1 cellular context compared by ENCODE assay signal in the genomic region with DNA sequence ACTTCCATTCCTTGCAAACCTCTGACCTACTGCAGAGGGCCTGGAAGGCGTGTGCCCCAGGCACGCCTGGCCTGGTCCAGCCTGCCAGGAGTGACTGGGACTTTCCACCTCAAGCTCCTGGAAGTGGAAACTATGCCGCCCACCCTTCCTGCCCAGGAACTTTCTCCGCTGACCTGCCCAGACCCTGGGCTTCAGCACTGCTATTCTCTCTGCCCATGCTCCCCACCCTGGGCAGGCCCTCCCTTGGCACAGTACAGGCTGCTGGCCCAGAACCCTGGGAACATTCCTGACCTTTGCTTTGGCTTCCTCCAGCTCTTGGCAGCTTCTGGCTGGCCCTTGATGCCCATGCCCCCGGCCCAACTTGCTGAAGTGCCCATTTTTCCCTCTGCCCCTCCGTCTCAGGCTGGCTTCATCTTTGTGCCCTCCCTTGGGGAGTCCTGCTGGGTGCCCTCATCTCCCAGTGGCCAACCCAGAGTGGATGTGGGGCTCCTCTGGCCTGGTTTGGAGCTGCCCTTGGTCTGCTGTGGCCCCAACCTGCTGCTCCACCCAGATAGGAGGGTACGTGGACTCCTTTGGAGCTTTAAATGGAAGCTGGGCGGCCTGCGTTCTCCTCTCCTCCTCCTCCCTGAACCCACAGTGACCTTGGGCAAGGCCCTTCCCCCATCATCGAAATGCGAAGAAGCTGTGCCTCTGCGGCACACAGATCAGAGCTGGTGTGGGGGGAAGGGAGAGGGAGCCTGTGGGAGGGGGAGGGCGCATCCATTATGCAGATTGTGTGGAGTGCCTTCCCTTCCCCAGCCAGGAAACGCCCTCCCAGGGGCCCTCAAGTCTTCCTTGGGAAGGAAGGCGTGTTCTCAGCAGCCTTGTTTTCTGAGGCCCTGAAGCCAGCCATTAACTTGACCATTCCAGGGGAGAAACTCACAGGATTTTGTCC.
TF ChIP-seq lines count a peak whose summit lies in the region.

No MANE protein-coding gene starts in this region.

TF ChIP-seq in H1, 55 proteins besides CTCF, POLR2A, EP300 and RAD21 (continued from another document):
- TF ChIP-seq, protein P1, sequence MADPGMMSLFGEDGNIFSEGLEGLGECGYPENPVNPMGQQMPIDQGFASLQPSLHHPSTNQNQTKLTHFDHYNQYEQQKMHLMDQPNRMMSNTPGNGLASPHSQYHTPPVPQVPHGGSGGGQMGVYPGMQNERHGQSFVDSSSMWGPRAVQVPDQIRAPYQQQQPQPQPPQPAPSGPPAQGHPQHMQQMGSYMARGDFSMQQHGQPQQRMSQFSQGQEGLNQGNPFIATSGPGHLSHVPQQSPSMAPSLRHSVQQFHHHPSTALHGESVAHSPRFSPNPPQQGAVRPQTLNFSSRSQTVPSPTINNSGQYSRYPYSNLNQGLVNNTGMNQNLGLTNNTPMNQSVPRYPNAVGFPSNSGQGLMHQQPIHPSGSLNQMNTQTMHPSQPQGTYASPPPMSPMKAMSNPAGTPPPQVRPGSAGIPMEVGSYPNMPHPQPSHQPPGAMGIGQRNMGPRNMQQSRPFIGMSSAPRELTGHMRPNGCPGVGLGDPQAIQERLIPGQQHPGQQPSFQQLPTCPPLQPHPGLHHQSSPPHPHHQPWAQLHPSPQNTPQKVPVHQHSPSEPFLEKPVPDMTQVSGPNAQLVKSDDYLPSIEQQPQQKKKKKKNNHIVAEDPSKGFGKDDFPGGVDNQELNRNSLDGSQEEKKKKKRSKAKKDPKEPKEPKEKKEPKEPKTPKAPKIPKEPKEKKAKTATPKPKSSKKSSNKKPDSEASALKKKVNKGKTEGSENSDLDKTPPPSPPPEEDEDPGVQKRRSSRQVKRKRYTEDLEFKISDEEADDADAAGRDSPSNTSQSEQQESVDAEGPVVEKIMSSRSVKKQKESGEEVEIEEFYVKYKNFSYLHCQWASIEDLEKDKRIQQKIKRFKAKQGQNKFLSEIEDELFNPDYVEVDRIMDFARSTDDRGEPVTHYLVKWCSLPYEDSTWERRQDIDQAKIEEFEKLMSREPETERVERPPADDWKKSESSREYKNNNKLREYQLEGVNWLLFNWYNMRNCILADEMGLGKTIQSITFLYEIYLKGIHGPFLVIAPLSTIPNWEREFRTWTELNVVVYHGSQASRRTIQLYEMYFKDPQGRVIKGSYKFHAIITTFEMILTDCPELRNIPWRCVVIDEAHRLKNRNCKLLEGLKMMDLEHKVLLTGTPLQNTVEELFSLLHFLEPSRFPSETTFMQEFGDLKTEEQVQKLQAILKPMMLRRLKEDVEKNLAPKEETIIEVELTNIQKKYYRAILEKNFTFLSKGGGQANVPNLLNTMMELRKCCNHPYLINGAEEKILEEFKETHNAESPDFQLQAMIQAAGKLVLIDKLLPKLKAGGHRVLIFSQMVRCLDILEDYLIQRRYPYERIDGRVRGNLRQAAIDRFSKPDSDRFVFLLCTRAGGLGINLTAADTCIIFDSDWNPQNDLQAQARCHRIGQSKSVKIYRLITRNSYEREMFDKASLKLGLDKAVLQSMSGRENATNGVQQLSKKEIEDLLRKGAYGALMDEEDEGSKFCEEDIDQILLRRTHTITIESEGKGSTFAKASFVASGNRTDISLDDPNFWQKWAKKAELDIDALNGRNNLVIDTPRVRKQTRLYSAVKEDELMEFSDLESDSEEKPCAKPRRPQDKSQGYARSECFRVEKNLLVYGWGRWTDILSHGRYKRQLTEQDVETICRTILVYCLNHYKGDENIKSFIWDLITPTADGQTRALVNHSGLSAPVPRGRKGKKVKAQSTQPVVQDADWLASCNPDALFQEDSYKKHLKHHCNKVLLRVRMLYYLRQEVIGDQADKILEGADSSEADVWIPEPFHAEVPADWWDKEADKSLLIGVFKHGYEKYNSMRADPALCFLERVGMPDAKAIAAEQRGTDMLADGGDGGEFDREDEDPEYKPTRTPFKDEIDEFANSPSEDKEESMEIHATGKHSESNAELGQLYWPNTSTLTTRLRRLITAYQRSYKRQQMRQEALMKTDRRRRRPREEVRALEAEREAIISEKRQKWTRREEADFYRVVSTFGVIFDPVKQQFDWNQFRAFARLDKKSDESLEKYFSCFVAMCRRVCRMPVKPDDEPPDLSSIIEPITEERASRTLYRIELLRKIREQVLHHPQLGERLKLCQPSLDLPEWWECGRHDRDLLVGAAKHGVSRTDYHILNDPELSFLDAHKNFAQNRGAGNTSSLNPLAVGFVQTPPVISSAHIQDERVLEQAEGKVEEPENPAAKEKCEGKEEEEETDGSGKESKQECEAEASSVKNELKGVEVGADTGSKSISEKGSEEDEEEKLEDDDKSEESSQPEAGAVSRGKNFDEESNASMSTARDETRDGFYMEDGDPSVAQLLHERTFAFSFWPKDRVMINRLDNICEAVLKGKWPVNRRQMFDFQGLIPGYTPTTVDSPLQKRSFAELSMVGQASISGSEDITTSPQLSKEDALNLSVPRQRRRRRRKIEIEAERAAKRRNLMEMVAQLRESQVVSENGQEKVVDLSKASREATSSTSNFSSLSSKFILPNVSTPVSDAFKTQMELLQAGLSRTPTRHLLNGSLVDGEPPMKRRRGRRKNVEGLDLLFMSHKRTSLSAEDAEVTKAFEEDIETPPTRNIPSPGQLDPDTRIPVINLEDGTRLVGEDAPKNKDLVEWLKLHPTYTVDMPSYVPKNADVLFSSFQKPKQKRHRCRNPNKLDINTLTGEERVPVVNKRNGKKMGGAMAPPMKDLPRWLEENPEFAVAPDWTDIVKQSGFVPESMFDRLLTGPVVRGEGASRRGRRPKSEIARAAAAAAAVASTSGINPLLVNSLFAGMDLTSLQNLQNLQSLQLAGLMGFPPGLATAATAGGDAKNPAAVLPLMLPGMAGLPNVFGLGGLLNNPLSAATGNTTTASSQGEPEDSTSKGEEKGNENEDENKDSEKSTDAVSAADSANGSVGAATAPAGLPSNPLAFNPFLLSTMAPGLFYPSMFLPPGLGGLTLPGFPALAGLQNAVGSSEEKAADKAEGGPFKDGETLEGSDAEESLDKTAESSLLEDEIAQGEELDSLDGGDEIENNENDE (IDR thresholded peaks at IDR 0.05; ENCODE audit: insufficient replicate concordance, low read length), result no peak
- no peak for TF ChIP-seq KDM5A (IDR thresholded peaks at IDR 0.05; ENCODE audit: low read length)
- TF ChIP-seq TAF7 (optimal IDR thresholded peaks at IDR 0.05; ENCODE audit: borderline replicate concordance, low read depth, low read length), result no peak
- TF ChIP-seq, protein P2, sequence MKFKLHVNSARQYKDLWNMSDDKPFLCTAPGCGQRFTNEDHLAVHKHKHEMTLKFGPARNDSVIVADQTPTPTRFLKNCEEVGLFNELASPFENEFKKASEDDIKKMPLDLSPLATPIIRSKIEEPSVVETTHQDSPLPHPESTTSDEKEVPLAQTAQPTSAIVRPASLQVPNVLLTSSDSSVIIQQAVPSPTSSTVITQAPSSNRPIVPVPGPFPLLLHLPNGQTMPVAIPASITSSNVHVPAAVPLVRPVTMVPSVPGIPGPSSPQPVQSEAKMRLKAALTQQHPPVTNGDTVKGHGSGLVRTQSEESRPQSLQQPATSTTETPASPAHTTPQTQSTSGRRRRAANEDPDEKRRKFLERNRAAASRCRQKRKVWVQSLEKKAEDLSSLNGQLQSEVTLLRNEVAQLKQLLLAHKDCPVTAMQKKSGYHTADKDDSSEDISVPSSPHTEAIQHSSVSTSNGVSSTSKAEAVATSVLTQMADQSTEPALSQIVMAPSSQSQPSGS (IDR thresholded peaks at IDR 0.05; ENCODE audit: low read length), result 0 out of 2 replicates have a peak, but pooled peaks have one; percentile 59
- TF ChIP-seq, protein P3, sequence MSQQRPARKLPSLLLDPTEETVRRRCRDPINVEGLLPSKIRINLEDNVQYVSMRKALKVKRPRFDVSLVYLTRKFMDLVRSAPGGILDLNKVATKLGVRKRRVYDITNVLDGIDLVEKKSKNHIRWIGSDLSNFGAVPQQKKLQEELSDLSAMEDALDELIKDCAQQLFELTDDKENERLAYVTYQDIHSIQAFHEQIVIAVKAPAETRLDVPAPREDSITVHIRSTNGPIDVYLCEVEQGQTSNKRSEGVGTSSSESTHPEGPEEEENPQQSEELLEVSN (IDR thresholded peaks at IDR 0.05), result no peak
- TF ChIP-seq SP2 (IDR thresholded peaks at IDR 0.05; ENCODE audit: low read length), result no peak
- no peak for TF ChIP-seq CEBPB (IDR thresholded peaks at IDR 0.05; ENCODE audit: low read depth, low read length)
- TF ChIP-seq TBP (IDR thresholded peaks at IDR 0.05; ENCODE audit: low read depth, low read length), result no peak
- TF ChIP-seq, protein P4, sequence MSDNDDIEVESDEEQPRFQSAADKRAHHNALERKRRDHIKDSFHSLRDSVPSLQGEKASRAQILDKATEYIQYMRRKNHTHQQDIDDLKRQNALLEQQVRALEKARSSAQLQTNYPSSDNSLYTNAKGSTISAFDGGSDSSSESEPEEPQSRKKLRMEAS (IDR thresholded peaks at IDR 0.05), result no peak; the same call in 1 of the 2 replicates
- TF ChIP-seq KDM1A (IDR thresholded peaks at IDR 0.05; ENCODE audit: borderline replicate concordance, low read length), result peak; percentile 58; the same call in 1 of the 2 replicates
- no peak for TF ChIP-seq SIX5 (IDR thresholded peaks at IDR 0.05; ENCODE audit: low read depth, low read length)
- peak; percentile 9 for TF ChIP-seq KDM4A (IDR thresholded peaks at IDR 0.05; ENCODE audit: low read depth, low read length, severe bottlenecking)
- TF ChIP-seq CBX5 (IDR thresholded peaks at IDR 0.05; ENCODE audit: low read depth, low read length), result no peak
- no peak for TF ChIP-seq NRF1 (IDR thresholded peaks at IDR 0.05; ENCODE audit: low read depth, low read length)
- TF ChIP-seq TAF1 (IDR thresholded peaks at IDR 0.05; ENCODE audit: low read depth, low read length), result no peak; the same call in 1 of the 2 replicates
- TF ChIP-seq ZNF274 (IDR thresholded peaks at IDR 0.05; ENCODE audit: borderline replicate concordance, extremely low read depth, low read length), result no peak
